In genomic region chr12:88247241-88247643, GRCh38 we compare ENCODE assay signal across 13 cellular contexts.
DNase-seq lines count a peak whose midpoint lies in the region; ATAC-seq and TF ChIP-seq lines count a peak whose summit lies in the region.
"Had no signal": no experiment of that assay in that cellular context is flagged by ENCODE, and none has a peak within 500 bp of the region (broad histone marks: within the 10 kb centered on the region; RNA-seq: fewer than 3 reads in every experiment).

No MANE protein-coding gene starts in this region.

- H2BK15ac ChIP-seq in IMR-90 (ENCODE audit: low read depth, low read length), result peak overlapping the region; percentile 63; the same call in 2 of the 3 replicates

- CTCF ChIA-PET in BJ (lab: Yijun Ruan, JAX) (no interaction called here), IMR-90 (lab: Yijun Ruan, JAX) (no interaction called here), GM10248 (lab: Yijun Ruan, JAX) (no interaction called here)

- H2AK5ac ChIP-seq in IMR-90 (ENCODE audit: low read depth, low read length), result peak overlapping the region; percentile 5; the same call in 1 of the 2 replicates

- no peaks in the 10 kb centered on the region for H3K79me1 ChIP-seq in IMR-90 (ENCODE audit: low read depth in 1 of 2, low read length in 2 of 2)

- H3K9me3 ChIP-seq in IMR-90 (ENCODE audit: control insufficient read depth, insufficient read depth, low read length), result no peaks in the 10 kb centered on the region
- H3K9me3 ChIP-seq: upper lobe of right lung had no signal

- no peak overlapping the region; the same call in 1 of the 2 replicates for H3K4ac ChIP-seq in IMR-90 (ENCODE audit: low read depth, low read length)

- peak overlapping the region; percentile 48; the same call in 1 of the 2 replicates for H2BK120ac ChIP-seq in IMR-90 (ENCODE audit: low read depth, low read length)

- no peak overlapping the region; the same call in 1 of the 2 replicates for H2BK20ac ChIP-seq in IMR-90 (ENCODE audit: low read depth, low read length)

- WGBS in IMR-90 (ENCODE audit: extremely low coverage in 2 of 2, insufficient read length in 1 of 2), 2 experiments, result no CpG with 5 or more reads among the region's 2 CpGs

- no TSS peak for BruUV-seq in IMR-90 (replicated peaks; lab: Mats Ljungman, UMichigan)

- H4K91ac ChIP-seq in IMR-90 (ENCODE audit: insufficient read depth, low read depth, low read length), result no peak overlapping the region

- in situ Hi-C loops in IMR-90 (cut with MboI; ENCODE audit: low sequenced_read_pairs), result no loop called here

- H2BK5ac ChIP-seq in IMR-90 (ENCODE audit: low read depth, low read length, poor library complexity, severe bottlenecking), result peak overlapping the region; percentile 51

- H2AFZ ChIP-seq in IMR-90 (replicated peaks; ENCODE audit: low read length, poor library complexity), result no peak overlapping the region

- H3K4me3 ChIP-seq in BJ (ENCODE audit: low read depth, low read length), result no peak overlapping the region
- no peak overlapping the region for H3K4me3 ChIP-seq in IMR-90 (ENCODE audit: insufficient read depth, low read depth, low read length)
- H3K4me3 ChIP-seq: skin epidermis, upper lobe of right lung had no signal

- peak overlapping the region in 1 of 2 experiments; percentile 17; a peak in 2 of 4 replicates for H4K8ac ChIP-seq in IMR-90 (ENCODE audit: low read depth in 2 of 2, low read length in 2 of 2)

- TF ChIP-seq POLR2A in IMR-90 (IDR thresholded peaks at IDR 0.05; ENCODE audit: low read depth, low read length), result no peak

- H2AK9ac ChIP-seq in IMR-90 (replicated peaks; ENCODE audit: low read depth, low read length, poor library complexity), result no peak overlapping the region

- peaks cover 3% of the 10 kb centered on the region for H3K4me1 ChIP-seq in IMR-90 (ENCODE audit: control insufficient read depth, insufficient read depth, low read length)

- H3K14ac ChIP-seq in IMR-90 (replicated peaks; ENCODE audit: low read depth, low read length), result 0 out of 2 replicates have a peak overlapping the region, but pooled peaks have one; percentile 48

- H3K9ac ChIP-seq in IMR-90 (ENCODE audit: low read depth, low read length), result no peak overlapping the region

- intact Hi-C loops in IMR-90 (cut with micrococcal nuclease), result no loop called here

- H3K23ac ChIP-seq in IMR-90 (ENCODE audit: low read depth, low read length), result no peak overlapping the region

- TF ChIP-seq RAD21 in IMR-90 (IDR thresholded peaks at IDR 0.05; ENCODE audit: low read length), result no peak

- no peak overlapping the region for H3K4me2 ChIP-seq in IMR-90 (ENCODE audit: low read depth, low read length)

- no peaks in the 10 kb centered on the region for H4K20me1 ChIP-seq in IMR-90 (ENCODE audit: insufficient read depth, low read length)

- dilution Hi-C loops in IMR-90 (cut with HindIII; ENCODE audit: low sequenced_read_pairs, unreplicated experiment), result no loop called here

- POLR2A ChIA-PET in BJ (lab: Charles Lee) (no interaction called here), IMR-90 (lab: Charles Lee; ENCODE audit: unreplicated experiment) (no interaction called here), GM10248 (lab: Yijun Ruan, JAX) (no interaction called here)

- DNase-seq in BJ (ENCODE audit: low read depth), result peak; percentile 75
- DNase-seq in IMR-90, result peak; percentile 84
- peak; percentile 18 for DNase-seq in brain pericyte (ENCODE audit: low read depth, low spot score)
- peak; percentile 74 for DNase-seq in kidney tubule cell (ENCODE audit: low spot score)
- no peak for DNase-seq in islet precursor cell
- DNase-seq in GM10248 (ENCODE audit: extremely low spot score), result no peak
- DNase-seq: activated CD4-positive, alpha-beta memory T cell treated with anti-CD3 and anti-CD28 coated beads, Interleukin-2, amount 10 ng/mL, durations not matched to agents 7 days and 5 days; activated naive CD4-positive, alpha-beta T cell treated with anti-CD3 and anti-CD28 coated beads for 36 hours; NCI-H1436 treated with DMSO at 0.1 percent for 48 hours; upper lobe of right lung had no signal

- no peaks in the 10 kb centered on the region; the same call in 1 of the 2 replicates for H3K9me1 ChIP-seq in IMR-90 (ENCODE audit: insufficient read depth, low read length)

- H3K18ac ChIP-seq in IMR-90 (ENCODE audit: low read depth, low read length), result peak overlapping the region; percentile 10; the same call in 1 of the 2 replicates

- H3K36me3 ChIP-seq in BJ (ENCODE audit: control insufficient read depth, insufficient read depth, low read length) (no peaks in the 10 kb centered on the region), IMR-90 (ENCODE audit: control insufficient read depth, insufficient read depth, low read length) (no peaks in the 10 kb centered on the region)
- H3K36me3 ChIP-seq: upper lobe of right lung had no signal

- peak; percentile 79 for ATAC-seq in IMR-90 (ENCODE audit: low read depth)
- no peak for ATAC-seq in HG03520 (IDR thresholded peaks at IDR 0.05; ENCODE audit: unreplicated experiment)
- ATAC-seq in activated CD4-positive, CD25-positive, alpha-beta regulatory T cell treated with anti-CD3 and anti-CD28 coated beads, Interleukin-2, amount 50 U/mL, for 24 hours, result no peak
- ATAC-seq: upper lobe of right lung had no signal

- H4K5ac ChIP-seq in IMR-90 (ENCODE audit: low read depth, low read length), result no peak overlapping the region

- H3K27me3 ChIP-seq in BJ (ENCODE audit: control insufficient read depth, insufficient read depth, low read length) (no peaks in the 10 kb centered on the region), IMR-90 (ENCODE audit: control insufficient read depth, insufficient read depth, low read length) (no peaks in the 10 kb centered on the region)
- H3K27me3 ChIP-seq: upper lobe of right lung had no signal

- TF ChIP-seq CTCF in BJ (IDR thresholded peaks at IDR 0.05; ENCODE audit: insufficient read depth, low read depth, low read length) (no peak), IMR-90 (conservative IDR thresholded peaks at IDR 0.05; ENCODE audit: low read depth, low read length) (no peak), GM10248 (IDR thresholded peaks at IDR 0.05; ENCODE audit: control extremely low read depth, extremely low read depth, low read depth, missing control alignments) (no peak)

- no peak overlapping the region for H3K27ac ChIP-seq in IMR-90 (ENCODE audit: insufficient read depth, low read length)
- H3K27ac ChIP-seq: upper lobe of right lung had no signal

- H3K56ac ChIP-seq in IMR-90 (ENCODE audit: extremely low read depth, insufficient read depth, low read length), result no peak overlapping the region

TF ChIP-seq in IMR-90, 13 proteins besides CTCF, POLR2A, EP300 and RAD21:
- TF ChIP-seq USF2 (IDR thresholded peaks at IDR 0.05; ENCODE audit: low read depth, low read length), result no peak
- no peak for TF ChIP-seq MAZ (IDR thresholded peaks at IDR 0.05; ENCODE audit: borderline replicate concordance, low read depth, low read length)
- peak; percentile 84 for TF ChIP-seq MAFK (IDR thresholded peaks at IDR 0.05; ENCODE audit: low read depth, low read length)
- TF ChIP-seq NFE2L2 (IDR thresholded peaks at IDR 0.05; ENCODE audit: low read depth, low read length), result peak; percentile 99
TF ChIP-seq in IMR-90: peak in this region for 2.

Comparison
In these comparisons a context has a peak if more than half of its experiments do, and no peak if none do; other contexts are left out.
1. DNase-seq: peak in BJ (single experiment), IMR-90 (single experiment), brain pericyte (single experiment) and kidney tubule cell (single experiment); none in islet precursor cell (single experiment) and GM10248 (single experiment).